In genomic region chr22:19890502-19891349, GRCh38 we compare ENCODE assay signal across 10 cellular contexts. TPM values are rescaled to one million over a fixed set of nuclear protein-coding genes. Genes with fewer than 3 reads are reported as not detected.
DNase-seq lines count a peak whose midpoint lies in the region; ATAC-seq and TF ChIP-seq lines count a peak whose summit lies in the region.
"Had no signal": no experiment of that assay in that cellular context is flagged by ENCODE, and none has a peak within 500 bp of the region (broad histone marks: within the 10 kb centered on the region; RNA-seq: fewer than 3 reads in every experiment).

No MANE protein-coding gene starts in this region.

- H3K9me3 Mint-ChIP-seq in activated CD4-positive, alpha-beta T cell treated with anti-CD3 and anti-CD28 coated beads, Interleukin-2, amount 10 ng/mL, durations not matched to agents 24 days and 14 days, result no peaks in the 10 kb centered on the region

- H3K9me3 ChIP-seq in MM.1S (replicated peaks; ENCODE audit: insufficient read depth, low read length), result no peaks in the 10 kb centered on the region
- no peaks in the 10 kb centered on the region for H3K9me3 ChIP-seq in mammary epithelial cell (replicated peaks; ENCODE audit: insufficient read depth, low read length)
- no peaks in the 10 kb centered on the region for H3K9me3 ChIP-seq in skeletal muscle satellite cell (replicated peaks; ENCODE audit: low read length)

- H3K9ac ChIP-seq in MM.1S (ENCODE audit: low read length), result peak overlapping the region; percentile 67
- H3K9ac ChIP-seq in mammary epithelial cell (ENCODE audit: insufficient read depth, low read length), result no peak overlapping the region
- peak overlapping the region; percentile 65 for H3K9ac ChIP-seq in skeletal muscle satellite cell (ENCODE audit: low read depth, low read length)

- BruUV-seq in mammary epithelial cell (replicated peaks; lab: Mats Ljungman, UMichigan), result no TSS peak

- H3K36me3 ChIP-seq in MM.1S (replicated peaks; ENCODE audit: insufficient read depth, low read length) (no peaks in the 10 kb centered on the region), mammary epithelial cell (ENCODE audit: insufficient read depth, low read length) (no peaks in the 10 kb centered on the region), skeletal muscle satellite cell (ENCODE audit: insufficient read depth, low read length) (peaks cover 19% of the 10 kb centered on the region)

- H3K4me1 ChIP-seq in MM.1S (ENCODE audit: low read length) (peaks cover 26% of the 10 kb centered on the region), mammary epithelial cell (ENCODE audit: insufficient read depth, low read length) (peaks cover 56% of the 10 kb centered on the region), skeletal muscle satellite cell (ENCODE audit: control insufficient read depth, insufficient read depth, low read length) (peaks cover 54% of the 10 kb centered on the region)

- peaks cover 5% of the 10 kb centered on the region for H3K36me3 Mint-ChIP-seq in activated CD4-positive, alpha-beta T cell treated with anti-CD3 and anti-CD28 coated beads, Interleukin-2, amount 10 ng/mL, durations not matched to agents 24 days and 14 days (ENCODE audit: low read depth)

- H3K4me1 Mint-ChIP-seq in activated CD4-positive, alpha-beta T cell treated with anti-CD3 and anti-CD28 coated beads, Interleukin-2, amount 10 ng/mL, durations not matched to agents 24 days and 14 days, result peaks cover 42% of the 10 kb centered on the region

- peak overlapping the region; percentile 80 for H3K4me3 Mint-ChIP-seq in activated CD4-positive, alpha-beta T cell treated with anti-CD3 and anti-CD28 coated beads, Interleukin-2, amount 10 ng/mL, durations not matched to agents 24 days and 14 days

- intact Hi-C loops in activated CD4-positive, alpha-beta T cell treated with anti-CD3 and anti-CD28 coated beads, Interleukin-2, amount 10 ng/mL, durations not matched to agents 24 days and 14 days (cut with micrococcal nuclease), result loop anchor here (1.0 kb wide), 1 partner anchor 36 kb away; the partner anchor contains the start of genes GNB1L and RTL10
- intact Hi-C loops in mammary epithelial cell (cut with micrococcal nuclease), result loop anchor here (5.0 kb wide), 1 partner anchor 52 kb away; the partner anchor contains the start of genes COMT and TXNRD2

- peak overlapping the region; percentile 96 for H2AFZ ChIP-seq in MM.1S (ENCODE audit: low read length)
- H2AFZ ChIP-seq in mammary epithelial cell (ENCODE audit: low read depth, low read length), result no peak overlapping the region

- TF ChIP-seq CTCF in MM.1S (IDR thresholded peaks at IDR 0.05; ENCODE audit: low read length) (no peak), mammary epithelial cell (conservative IDR thresholded peaks at IDR 0.05 in 1 of 2, IDR thresholded peaks at IDR 0.05 in 1 of 2; ENCODE audit: extremely low read depth in 1 of 2, insufficient read depth in 1 of 2, low read depth in 1 of 2, low read length in 2 of 2) (no peak), omental fat pad (IDR thresholded peaks at IDR 0.05) (no peak)

- CTCF ChIA-PET in mammary epithelial cell (lab: Charles Lee; ENCODE audit: low non-redundant PET), result interaction anchor here (0.5 to 0.6 kb wide), 2 partner anchors 21 to 267 kb away, joined by 3 read pairs; no protein-coding TSS in a partner anchor

- DNase-seq in activated CD4-positive, alpha-beta T cell treated with anti-CD3 and anti-CD28 coated beads, Interleukin-2, amount 10 ng/mL, durations not matched to agents 24 days and 14 days, result no peak
- no peak for DNase-seq in activated CD4-positive, alpha-beta T cell treated with anti-CD3 and anti-CD28 coated beads for 1 hour
- DNase-seq in MM.1S (no peak), mammary epithelial cell (no peak), NCI-H2171 treated with DMSO at 0.1 percent for 48 hours (lab: John Stamatoyannopoulos, UW) (no peak), NCI-H1694 (lab: John Stamatoyannopoulos, UW) (no peak), omental fat pad (ENCODE audit: low spot score) (no peak)
- DNase-seq: dorsolateral prefrontal cortex, SIG-M5 had no signal

- ATAC-seq in omental fat pad (ENCODE audit: low FRiP score), result no peak

- H3K27ac ChIP-seq in MM.1S (ENCODE audit: low read length) (peak overlapping the region; percentile 95; the same call in 1 of the 2 replicates), mammary epithelial cell (ENCODE audit: insufficient read depth, low read depth, low read length) (no peak overlapping the region)

- H3K9me2 ChIP-seq in MM.1S (replicated peaks; ENCODE audit: insufficient read depth, low read length), result no peaks in the 10 kb centered on the region

- H3F3A ChIP-seq in MM.1S (ENCODE audit: insufficient read depth, low read length), result peaks cover 17% of the 10 kb centered on the region

- no peaks in the 10 kb centered on the region for H3K79me2 ChIP-seq in MM.1S (ENCODE audit: low read length)
- H3K79me2 ChIP-seq in mammary epithelial cell (ENCODE audit: insufficient read depth, low read length), result no peaks in the 10 kb centered on the region

- H3K27me3 Mint-ChIP-seq in activated CD4-positive, alpha-beta T cell treated with anti-CD3 and anti-CD28 coated beads, Interleukin-2, amount 10 ng/mL, durations not matched to agents 24 days and 14 days, result no peaks in the 10 kb centered on the region

- H3K4me2 ChIP-seq in MM.1S (ENCODE audit: low read depth, low read length), result peak overlapping the region; percentile 99
- peak overlapping the region; percentile 83 for H3K4me2 ChIP-seq in mammary epithelial cell (ENCODE audit: insufficient read depth, low read depth, low read length)
- peak overlapping the region; percentile 65 for H3K4me2 ChIP-seq in skeletal muscle satellite cell (ENCODE audit: low read length)

- peak overlapping the region; percentile 62 for H3K4me3 ChIP-seq in MM.1S (ENCODE audit: low read length)
- no peak overlapping the region for H3K4me3 ChIP-seq in mammary epithelial cell (replicated peaks in 1 of 3; ENCODE audit: insufficient read depth in 1 of 3, low read depth in 2 of 3, low read length in 3 of 3)
- no peak overlapping the region for H3K4me3 ChIP-seq in skeletal muscle satellite cell (ENCODE audit: low read length)
- H3K4me3 ChIP-seq: dorsolateral prefrontal cortex had no signal

- dilution Hi-C loops in mammary epithelial cell (cut with HindIII; ENCODE audit: low sequenced_read_pairs), result loop anchor here (5.0 kb wide), 2 partner anchors 63 to 67 kb away; no protein-coding TSS in a partner anchor

- H4K20me1 ChIP-seq in MM.1S (ENCODE audit: insufficient read depth, low read length), result no peaks in the 10 kb centered on the region
- H4K20me1 ChIP-seq in mammary epithelial cell (ENCODE audit: insufficient read depth, low read length), result no peaks in the 10 kb centered on the region

- WGBS in mammary epithelial cell (ENCODE audit: low coverage, missing lambda C conversion rate), result 64% methylated on average over 16 of the region's 20 CpGs

- in situ Hi-C loops in mammary epithelial cell (cut with MboI; ENCODE audit: low sequenced_read_pairs in 2 of 2), result no loop called here

- H3K27me3 ChIP-seq in MM.1S (replicated peaks; ENCODE audit: insufficient read depth, low read length) (no peaks in the 10 kb centered on the region), mammary epithelial cell (ENCODE audit: insufficient read depth, low read length) (no peaks in the 10 kb centered on the region), skeletal muscle satellite cell (ENCODE audit: control insufficient read depth, insufficient read depth, low read length) (no peaks in the 10 kb centered on the region)
- H3K27me3 ChIP-seq: dorsolateral prefrontal cortex had no signal

- peak overlapping the region; percentile 94 for H3K27ac Mint-ChIP-seq in activated CD4-positive, alpha-beta T cell treated with anti-CD3 and anti-CD28 coated beads, Interleukin-2, amount 10 ng/mL, durations not matched to agents 24 days and 14 days

RNA-seq across cellular contexts. Expression of gene GNB1L, which starts 36.1 kb away (rescaled TPM):
- total RNA-seq in activated CD4-positive, alpha-beta T cell treated with anti-CD3 and anti-CD28 coated beads, Interleukin-2, amount 10 ng/mL, durations not matched to agents 24 days and 14 days, result 21.1 and 21.4 TPM in 2 replicates
- total RNA-seq in mammary epithelial cell (1 to 10 TPM; 3.8 to 7.8 TPM), omental fat pad (1 to 10 TPM; 4.3 to 7.6 (median 6.1) TPM)
- 7.9 TPM for polyA plus RNA-seq in mammary epithelial cell
- 0.93 TPM for polyA minus RNA-seq in mammary epithelial cell
- total RNA-seq in skeletal muscle satellite cell (2012; rRNA removed), result 3.7 and 7.9 TPM in 2 replicates

RNA-seq across cellular contexts. Expression of gene RTL10, which starts 36.1 kb away (rescaled TPM):
- total RNA-seq in activated CD4-positive, alpha-beta T cell treated with anti-CD3 and anti-CD28 coated beads, Interleukin-2, amount 10 ng/mL, durations not matched to agents 24 days and 14 days, result 20.0 and 23.4 TPM in 2 replicates
- total RNA-seq in mammary epithelial cell, result 10 to 100 TPM; 20.7 to 21.9 TPM
- 17.8 TPM for polyA plus RNA-seq in mammary epithelial cell
- polyA minus RNA-seq in mammary epithelial cell, result 72.2 TPM
- total RNA-seq in skeletal muscle satellite cell (2012; rRNA removed), result 9.4 and 12.0 TPM in 2 replicates
- 10 to 100 TPM in 3 of 4 donors, 1 to 10 TPM in 1; 7.6 to 12.6 (median 10.4) TPM for total RNA-seq in omental fat pad

RNA-seq across cellular contexts. Expression of gene COMT, which starts 50.8 kb away (rescaled TPM):
- total RNA-seq in activated CD4-positive, alpha-beta T cell treated with anti-CD3 and anti-CD28 coated beads, Interleukin-2, amount 10 ng/mL, durations not matched to agents 24 days and 14 days, result 104 and 110 TPM in 2 replicates
- total RNA-seq in mammary epithelial cell, result 100 to 1,000 TPM; 180 to 193 TPM
- polyA plus RNA-seq in mammary epithelial cell, result 362 TPM
- polyA minus RNA-seq in mammary epithelial cell, result 84.3 TPM
- 184 and 210 TPM in 2 replicates for total RNA-seq in skeletal muscle satellite cell (2012; rRNA removed)
- 100 to 1,000 TPM; 166 to 214 (median 180) TPM for total RNA-seq in omental fat pad

RNA-seq across cellular contexts. Expression of gene TXNRD2, which starts 50.9 kb away (rescaled TPM):
- total RNA-seq in activated CD4-positive, alpha-beta T cell treated with anti-CD3 and anti-CD28 coated beads, Interleukin-2, amount 10 ng/mL, durations not matched to agents 24 days and 14 days, result 18.4 and 23.5 TPM in 2 replicates
- total RNA-seq in mammary epithelial cell, result 10 to 100 TPM; 13.2 to 22.1 TPM
- polyA plus RNA-seq in mammary epithelial cell, result 21.2 TPM
- 13.9 TPM for polyA minus RNA-seq in mammary epithelial cell
- 21.3 and 23.4 TPM in 2 replicates for total RNA-seq in skeletal muscle satellite cell (2012; rRNA removed)
- 10 to 100 TPM; 10.1 to 24.4 (median 15.1) TPM for total RNA-seq in omental fat pad
